8 cellular contexts compared by ENCODE assay signal in the genomic region with DNA sequence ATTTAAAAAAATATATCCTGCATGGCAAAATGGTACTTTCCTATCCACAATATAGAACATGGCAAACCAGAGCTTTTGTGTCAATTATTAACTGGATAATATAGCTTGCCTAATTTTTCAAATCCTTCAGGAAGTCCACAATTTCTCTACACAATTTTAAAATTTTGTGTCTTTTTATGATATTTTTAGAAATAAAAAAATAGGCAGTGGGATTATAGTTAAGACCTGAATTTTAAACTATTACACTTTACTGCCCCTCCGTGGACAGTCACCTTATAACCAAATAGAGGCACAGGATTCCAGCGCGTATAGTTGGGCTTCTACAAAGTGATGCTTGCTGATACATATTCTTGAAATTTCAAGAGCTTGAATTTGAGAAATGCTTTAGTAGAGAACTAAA. TPM values are rescaled to one million over a fixed set of nuclear protein-coding genes. Genes with fewer than 3 reads are reported as not detected.
DNase-seq lines count a peak whose midpoint lies in the region; ATAC-seq and TF ChIP-seq lines count a peak whose summit lies in the region.

No MANE protein-coding gene starts in this region.

- H3K27ac Mint-ChIP-seq in CD4-positive, CD25-positive, alpha-beta regulatory T cell, result no peak overlapping the region
- no peak overlapping the region for H3K27ac Mint-ChIP-seq in T-helper 2 cell treated with Interferon-gamma antibody and Interleukin-4, amounts not matched to agents 5 μg/mL and 100 μg/mL, for 36 hours

- no peak for ATAC-seq in CD4-positive, CD25-positive, alpha-beta regulatory T cell (ENCODE audit: low read depth in 2 of 2)
- peak; percentile 44 for ATAC-seq in PC-3
- peak; percentile 58 for ATAC-seq in left lobe of liver
- ATAC-seq in HG03159 (IDR thresholded peaks at IDR 0.05; ENCODE audit: unreplicated experiment), result no peak

- in situ Hi-C loops in GM23248 (cut with MboI) (loop anchor here (10.0 kb wide), 1 partner anchor 517 kb away; a partner anchor contains a TSS), brain microvascular endothelial cell (cut with HindIII; ENCODE audit: low pct_ligation_motif_present, low sequenced_read_pairs) (no loop called here)

- intact Hi-C loops in PC-3 (cut with micrococcal nuclease), result loop anchor here (5.0 to 10.0 kb wide), 3 partner anchors 70 to 520 kb away; no protein-coding TSS in a partner anchor
- intact Hi-C loops in thyroid gland (cut with DNase I), result loop anchor here (5.0 kb wide), 2 partner anchors 220 to 515 kb away; a partner anchor contains a TSS

- H3K27ac ChIP-seq in CD4-positive, CD25-positive, alpha-beta regulatory T cell (ENCODE audit: insufficient read depth, low read length, poor library complexity, severe bottlenecking), result no peak overlapping the region
- H3K27ac ChIP-seq in GM23248 (no peak overlapping the region), PC-3 (ENCODE audit: low read length) (no peak overlapping the region), brain microvascular endothelial cell (no peak overlapping the region), thyroid gland (no peak overlapping the region)

- H3K4me1 Mint-ChIP-seq in CD4-positive, CD25-positive, alpha-beta regulatory T cell, result peaks cover 0 to 20% (median 13%) of the 10 kb centered on the region in 4 donors
- H3K4me1 Mint-ChIP-seq in T-helper 2 cell treated with Interferon-gamma antibody and Interleukin-4, amounts not matched to agents 5 μg/mL and 100 μg/mL, for 36 hours (ENCODE audit: low read depth), result peaks cover 17% of the 10 kb centered on the region

- H3K4me3 Mint-ChIP-seq in CD4-positive, CD25-positive, alpha-beta regulatory T cell, result no peak overlapping the region
- no peak overlapping the region for H3K4me3 Mint-ChIP-seq in T-helper 2 cell treated with Interferon-gamma antibody and Interleukin-4, amounts not matched to agents 5 μg/mL and 100 μg/mL, for 36 hours

- H3K4me1 ChIP-seq in CD4-positive, CD25-positive, alpha-beta regulatory T cell (ENCODE audit: control insufficient read depth, insufficient read depth, low read length, poor library complexity, severe bottlenecking), result peaks cover 16% of the 10 kb centered on the region
- H3K4me1 ChIP-seq in GM23248 (ENCODE audit: insufficient read depth), result peaks cover 8% of the 10 kb centered on the region
- H3K4me1 ChIP-seq in PC-3 (ENCODE audit: insufficient read depth, low read length), result peaks cover 9% of the 10 kb centered on the region
- H3K4me1 ChIP-seq in thyroid gland, result peaks cover 0 to 4% of the 10 kb centered on the region in 2 donors

- DNase-seq in CD4-positive, CD25-positive, alpha-beta regulatory T cell, result peak; percentile 6 to 69 (median 48)
- DNase-seq in GM23248, result peak; percentile 80
- peak; percentile 61 for DNase-seq in PC-3
- DNase-seq in brain microvascular endothelial cell, result peak; percentile 65
- no peak for DNase-seq in left lobe of liver (ENCODE audit: low spot score)
- peak; percentile 26 to 36 for DNase-seq in thyroid gland
- no peak for DNase-seq in T-helper 2 cell treated with Interferon-gamma antibody and Interleukin-4, amounts not matched to agents 5 μg/mL and 100 μg/mL, for 36 hours (ENCODE audit: low spot score)

- 3 to 4% methylated on average over 3 of the region's 3 CpGs for WGBS in GM23248 (ENCODE audit: low coverage in 1 of 2, low lambda C conversion rate in 2 of 2, missing lambda C conversion rate in 2 of 2), 2 experiments
- 3 to 10% methylated on average over 3 of the region's 3 CpGs for WGBS in thyroid gland, 2 donors

- H2AFZ ChIP-seq in GM23248 (no peak overlapping the region), PC-3 (ENCODE audit: low read length) (no peak overlapping the region)

- H3K9me3 Mint-ChIP-seq in CD4-positive, CD25-positive, alpha-beta regulatory T cell, result no peaks in the 10 kb centered on the region
- H3K9me3 Mint-ChIP-seq in T-helper 2 cell treated with Interferon-gamma antibody and Interleukin-4, amounts not matched to agents 5 μg/mL and 100 μg/mL, for 36 hours, result no peaks in the 10 kb centered on the region

- no peaks in the 10 kb centered on the region for H3K79me2 ChIP-seq in GM23248 (ENCODE audit: insufficient read depth)
- H3K79me2 ChIP-seq in PC-3 (ENCODE audit: low read length), result no peaks in the 10 kb centered on the region

- H3F3A ChIP-seq in GM23248 (ENCODE audit: insufficient read depth) (peaks cover 32% of the 10 kb centered on the region; the same call in 1 of the 2 replicates), PC-3 (ENCODE audit: low read length, unreplicated experiment) (no peaks in the 10 kb centered on the region)

- BruUV-seq in PC-3 (replicated peaks; lab: Mats Ljungman, UMichigan), result no TSS peak

- H3K36me3 ChIP-seq in CD4-positive, CD25-positive, alpha-beta regulatory T cell (ENCODE audit: control insufficient read depth, insufficient read depth, low read length), result no peaks in the 10 kb centered on the region
- H3K36me3 ChIP-seq in GM23248 (ENCODE audit: low read depth) (no peaks in the 10 kb centered on the region), PC-3 (ENCODE audit: low read depth, low read length) (no peaks in the 10 kb centered on the region), brain microvascular endothelial cell (replicated peaks) (no peaks in the 10 kb centered on the region), thyroid gland (no peaks in the 10 kb centered on the region)

- CTCF ChIA-PET in PC-3 (lab: Charles Lee), result interaction anchor here (0.5 to 1.4 kb wide), 3 partner anchors 27 to 520 kb away, joined by 3 to 6 read pairs (median 4); no protein-coding TSS in a partner anchor

- POLR2A ChIA-PET in PC-3 (lab: Charles Lee; ENCODE audit: unreplicated experiment), result interaction anchor here (0.6 kb wide), 1 partner anchor 577 kb away, joined by 4 read pairs; no protein-coding TSS in a partner anchor

- H3K9ac ChIP-seq in GM23248 (no peak overlapping the region), PC-3 (ENCODE audit: low read length) (no peak overlapping the region)

- H3K9me3 ChIP-seq in CD4-positive, CD25-positive, alpha-beta regulatory T cell (ENCODE audit: control insufficient read depth in 2 of 2, low read length in 2 of 2), result no peaks in the 10 kb centered on the region
- H3K9me3 ChIP-seq in GM23248 (ENCODE audit: low read depth) (no peaks in the 10 kb centered on the region), PC-3 (ENCODE audit: low read length) (no peaks in the 10 kb centered on the region), thyroid gland (no peaks in the 10 kb centered on the region)

- H3K27me3 ChIP-seq in CD4-positive, CD25-positive, alpha-beta regulatory T cell (ENCODE audit: control insufficient read depth, insufficient read depth, low read length), result no peaks in the 10 kb centered on the region
- H3K27me3 ChIP-seq in GM23248 (replicated peaks; ENCODE audit: insufficient read depth) (no peaks in the 10 kb centered on the region), PC-3 (ENCODE audit: low read length) (no peaks in the 10 kb centered on the region), brain microvascular endothelial cell (replicated peaks) (no peaks in the 10 kb centered on the region), thyroid gland (no peaks in the 10 kb centered on the region)

- H3K36me3 Mint-ChIP-seq in CD4-positive, CD25-positive, alpha-beta regulatory T cell, result no peaks in the 10 kb centered on the region
- H3K36me3 Mint-ChIP-seq in T-helper 2 cell treated with Interferon-gamma antibody and Interleukin-4, amounts not matched to agents 5 μg/mL and 100 μg/mL, for 36 hours (ENCODE audit: low read depth), result peaks cover 4% of the 10 kb centered on the region

- peak; percentile 64 for TF ChIP-seq CTCF in PC-3 (conservative IDR thresholded peaks at IDR 0.05; ENCODE audit: low read depth, low read length)
- peak; percentile 56 for TF ChIP-seq CTCF in brain microvascular endothelial cell (IDR thresholded peaks at IDR 0.05; ENCODE audit: low read depth, low read length, missing control alignments)
- TF ChIP-seq CTCF in thyroid gland (IDR thresholded peaks at IDR 0.05), result peak in 5 of 6 experiments; percentile 17 to 62 (median 56)

- TF ChIP-seq POLR2A in thyroid gland (IDR thresholded peaks at IDR 0.05), result no peak

- H3K4me2 ChIP-seq in GM23248 (ENCODE audit: unreplicated experiment) (no peak overlapping the region), PC-3 (ENCODE audit: low read length) (no peak overlapping the region)

- no peak overlapping the region for H3K4me3 ChIP-seq in CD4-positive, CD25-positive, alpha-beta regulatory T cell (ENCODE audit: low read depth, low read length)
- H3K4me3 ChIP-seq in GM23248 (no peak overlapping the region), PC-3 (ENCODE audit: low read length) (no peak overlapping the region), brain microvascular endothelial cell (ENCODE audit: low read depth, low read length) (no peak overlapping the region), thyroid gland (replicated peaks in 1 of 3) (no peak overlapping the region)

- no peaks in the 10 kb centered on the region for H3K9me2 ChIP-seq in GM23248 (ENCODE audit: insufficient read depth)
- H3K9me2 ChIP-seq in PC-3 (replicated peaks; ENCODE audit: low read length), result no peaks in the 10 kb centered on the region

- H4K20me1 ChIP-seq in GM23248 (ENCODE audit: insufficient read depth) (no peaks in the 10 kb centered on the region), PC-3 (ENCODE audit: low read length) (no peaks in the 10 kb centered on the region)

- no peaks in the 10 kb centered on the region for H3K27me3 Mint-ChIP-seq in CD4-positive, CD25-positive, alpha-beta regulatory T cell
- H3K27me3 Mint-ChIP-seq in T-helper 2 cell treated with Interferon-gamma antibody and Interleukin-4, amounts not matched to agents 5 μg/mL and 100 μg/mL, for 36 hours (ENCODE audit: low read depth), result no peaks in the 10 kb centered on the region

RNA-seq across cellular contexts. Expression of a gene that starts 2.1 kb away (rescaled TPM):
- total RNA-seq in CD4-positive, CD25-positive, alpha-beta regulatory T cell, result not detected
- polyA plus RNA-seq in CD4-positive, CD25-positive, alpha-beta regulatory T cell, result under 1 TPM in 3 of 4 donors, not detected in 1; 0.34 to 0.83 (median 0.47) TPM
- total RNA-seq in GM23248 (2014; rRNA removed; shearing (Covaris generic)), result 3.7 and 11.8 TPM in 2 replicates
- 1.4 and 2.7 TPM in 2 replicates for polyA plus RNA-seq in GM23248 (2016; fragmentation: Nextera tagmentation; extraction: Ambion mirVana)
- total RNA-seq in PC-3 (2014; rRNA removed) (not detected in 2 replicates), left lobe of liver (not detected), thyroid gland (10 to 100 TPM in 1 of 4 donors, 1 to 10 TPM in 1, under 1 TPM in 1, not detected in 1; 0.78 to 25.9 (median 1.1) TPM)

Comparison
In these comparisons a context has a peak if more than half of its experiments do, and no peak if none do; other contexts are left out.
1. ATAC-seq: peak in PC-3 (single experiment) and left lobe of liver (single experiment); none in CD4-positive, CD25-positive, alpha-beta regulatory T cell (0 of 2) and HG03159 (single experiment).
2. DNase-seq: peak in CD4-positive, CD25-positive, alpha-beta regulatory T cell (3 of 3), GM23248 (single experiment), PC-3 (single experiment), brain microvascular endothelial cell (single experiment) and thyroid gland (2 of 2); none in left lobe of liver (single experiment) and T-helper 2 cell treated with Interferon-gamma antibody and Interleukin-4, amounts not matched to agents 5 μg/mL and 100 μg/mL, for 36 hours (single experiment).
3. Peak in every context shown above with its lines, with median percentiles within 50 percentile points of each other: CTCF ChIP-seq.